In the genomic region with DNA sequence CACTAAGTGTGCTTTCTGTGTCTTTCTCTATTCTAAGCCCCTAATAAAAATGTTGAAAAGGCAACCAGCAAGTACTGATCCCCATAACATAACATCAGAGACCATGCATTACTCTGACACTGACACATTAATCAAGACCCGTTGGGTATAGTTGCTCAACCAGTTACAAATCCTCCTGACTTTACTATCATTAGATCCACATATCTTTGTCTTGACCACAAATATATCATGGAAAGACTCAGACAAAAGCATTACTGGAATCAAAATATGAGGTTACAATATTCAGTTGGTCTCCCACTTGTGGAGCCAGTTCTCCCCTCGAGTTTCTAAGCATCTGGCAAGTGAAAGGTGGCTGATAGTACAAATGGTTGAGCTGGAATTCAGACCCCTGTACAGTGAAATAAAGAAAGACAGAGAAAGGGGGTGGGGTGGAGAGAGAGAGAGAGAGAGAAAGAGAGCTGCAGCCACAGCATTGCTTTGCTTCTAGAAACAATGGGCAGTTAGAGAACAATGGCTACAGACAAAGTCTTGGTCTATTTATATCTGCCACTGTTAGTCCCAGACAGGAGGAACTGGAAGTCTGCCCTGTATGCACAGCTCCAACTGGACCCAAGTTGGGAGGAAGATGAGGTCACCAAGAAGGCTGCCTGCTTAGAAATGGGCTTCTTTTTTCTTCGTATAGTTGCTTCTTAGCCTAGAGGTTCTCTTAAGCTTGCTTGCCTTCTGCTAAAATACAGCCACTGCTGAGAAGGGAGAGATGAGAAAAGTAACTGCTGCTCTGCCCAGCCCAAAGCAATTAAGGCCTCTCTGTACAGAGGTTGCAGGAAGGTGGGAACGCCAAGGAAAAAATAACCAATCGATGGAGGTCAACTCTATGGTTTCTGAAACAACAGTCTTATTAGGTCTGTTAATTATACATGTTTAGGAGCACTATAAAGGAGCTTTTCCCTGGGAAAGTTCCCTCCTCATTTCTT, we compare ENCODE assay signal across 2 cellular contexts.
TF ChIP-seq lines count a peak whose summit lies in the region.

No MANE protein-coding gene starts in this region.

TF ChIP-seq in liver, 16 proteins besides CTCF, POLR2A, EP300 and RAD21:
- TF ChIP-seq, protein P1, sequence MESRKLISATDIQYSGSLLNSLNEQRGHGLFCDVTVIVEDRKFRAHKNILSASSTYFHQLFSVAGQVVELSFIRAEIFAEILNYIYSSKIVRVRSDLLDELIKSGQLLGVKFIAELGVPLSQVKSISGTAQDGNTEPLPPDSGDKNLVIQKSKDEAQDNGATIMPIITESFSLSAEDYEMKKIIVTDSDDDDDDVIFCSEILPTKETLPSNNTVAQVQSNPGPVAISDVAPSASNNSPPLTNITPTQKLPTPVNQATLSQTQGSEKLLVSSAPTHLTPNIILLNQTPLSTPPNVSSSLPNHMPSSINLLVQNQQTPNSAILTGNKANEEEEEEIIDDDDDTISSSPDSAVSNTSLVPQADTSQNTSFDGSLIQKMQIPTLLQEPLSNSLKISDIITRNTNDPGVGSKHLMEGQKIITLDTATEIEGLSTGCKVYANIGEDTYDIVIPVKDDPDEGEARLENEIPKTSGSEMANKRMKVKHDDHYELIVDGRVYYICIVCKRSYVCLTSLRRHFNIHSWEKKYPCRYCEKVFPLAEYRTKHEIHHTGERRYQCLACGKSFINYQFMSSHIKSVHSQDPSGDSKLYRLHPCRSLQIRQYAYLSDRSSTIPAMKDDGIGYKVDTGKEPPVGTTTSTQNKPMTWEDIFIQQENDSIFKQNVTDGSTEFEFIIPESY (IDR thresholded peaks at IDR 0.05) = no peak
- no peak for TF ChIP-seq GABPA (IDR thresholded peaks at IDR 0.05 in 1 of 2, conservative IDR thresholded peaks at IDR 0.05 in 1 of 2)
- TF ChIP-seq, protein P2, sequence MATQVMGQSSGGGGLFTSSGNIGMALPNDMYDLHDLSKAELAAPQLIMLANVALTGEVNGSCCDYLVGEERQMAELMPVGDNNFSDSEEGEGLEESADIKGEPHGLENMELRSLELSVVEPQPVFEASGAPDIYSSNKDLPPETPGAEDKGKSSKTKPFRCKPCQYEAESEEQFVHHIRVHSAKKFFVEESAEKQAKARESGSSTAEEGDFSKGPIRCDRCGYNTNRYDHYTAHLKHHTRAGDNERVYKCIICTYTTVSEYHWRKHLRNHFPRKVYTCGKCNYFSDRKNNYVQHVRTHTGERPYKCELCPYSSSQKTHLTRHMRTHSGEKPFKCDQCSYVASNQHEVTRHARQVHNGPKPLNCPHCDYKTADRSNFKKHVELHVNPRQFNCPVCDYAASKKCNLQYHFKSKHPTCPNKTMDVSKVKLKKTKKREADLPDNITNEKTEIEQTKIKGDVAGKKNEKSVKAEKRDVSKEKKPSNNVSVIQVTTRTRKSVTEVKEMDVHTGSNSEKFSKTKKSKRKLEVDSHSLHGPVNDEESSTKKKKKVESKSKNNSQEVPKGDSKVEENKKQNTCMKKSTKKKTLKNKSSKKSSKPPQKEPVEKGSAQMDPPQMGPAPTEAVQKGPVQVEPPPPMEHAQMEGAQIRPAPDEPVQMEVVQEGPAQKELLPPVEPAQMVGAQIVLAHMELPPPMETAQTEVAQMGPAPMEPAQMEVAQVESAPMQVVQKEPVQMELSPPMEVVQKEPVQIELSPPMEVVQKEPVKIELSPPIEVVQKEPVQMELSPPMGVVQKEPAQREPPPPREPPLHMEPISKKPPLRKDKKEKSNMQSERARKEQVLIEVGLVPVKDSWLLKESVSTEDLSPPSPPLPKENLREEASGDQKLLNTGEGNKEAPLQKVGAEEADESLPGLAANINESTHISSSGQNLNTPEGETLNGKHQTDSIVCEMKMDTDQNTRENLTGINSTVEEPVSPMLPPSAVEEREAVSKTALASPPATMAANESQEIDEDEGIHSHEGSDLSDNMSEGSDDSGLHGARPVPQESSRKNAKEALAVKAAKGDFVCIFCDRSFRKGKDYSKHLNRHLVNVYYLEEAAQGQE (IDR thresholded peaks at IDR 0.05) = no peak
- no peak for TF ChIP-seq HNF4G (IDR thresholded peaks at IDR 0.05)
- TF ChIP-seq SP1 (IDR thresholded peaks at IDR 0.05) = no peak

TF ChIP-seq in HepG2, 621 proteins besides CTCF, POLR2A, EP300 and RAD21 (continued from another document and continues in another):
- TF ChIP-seq, protein P3, sequence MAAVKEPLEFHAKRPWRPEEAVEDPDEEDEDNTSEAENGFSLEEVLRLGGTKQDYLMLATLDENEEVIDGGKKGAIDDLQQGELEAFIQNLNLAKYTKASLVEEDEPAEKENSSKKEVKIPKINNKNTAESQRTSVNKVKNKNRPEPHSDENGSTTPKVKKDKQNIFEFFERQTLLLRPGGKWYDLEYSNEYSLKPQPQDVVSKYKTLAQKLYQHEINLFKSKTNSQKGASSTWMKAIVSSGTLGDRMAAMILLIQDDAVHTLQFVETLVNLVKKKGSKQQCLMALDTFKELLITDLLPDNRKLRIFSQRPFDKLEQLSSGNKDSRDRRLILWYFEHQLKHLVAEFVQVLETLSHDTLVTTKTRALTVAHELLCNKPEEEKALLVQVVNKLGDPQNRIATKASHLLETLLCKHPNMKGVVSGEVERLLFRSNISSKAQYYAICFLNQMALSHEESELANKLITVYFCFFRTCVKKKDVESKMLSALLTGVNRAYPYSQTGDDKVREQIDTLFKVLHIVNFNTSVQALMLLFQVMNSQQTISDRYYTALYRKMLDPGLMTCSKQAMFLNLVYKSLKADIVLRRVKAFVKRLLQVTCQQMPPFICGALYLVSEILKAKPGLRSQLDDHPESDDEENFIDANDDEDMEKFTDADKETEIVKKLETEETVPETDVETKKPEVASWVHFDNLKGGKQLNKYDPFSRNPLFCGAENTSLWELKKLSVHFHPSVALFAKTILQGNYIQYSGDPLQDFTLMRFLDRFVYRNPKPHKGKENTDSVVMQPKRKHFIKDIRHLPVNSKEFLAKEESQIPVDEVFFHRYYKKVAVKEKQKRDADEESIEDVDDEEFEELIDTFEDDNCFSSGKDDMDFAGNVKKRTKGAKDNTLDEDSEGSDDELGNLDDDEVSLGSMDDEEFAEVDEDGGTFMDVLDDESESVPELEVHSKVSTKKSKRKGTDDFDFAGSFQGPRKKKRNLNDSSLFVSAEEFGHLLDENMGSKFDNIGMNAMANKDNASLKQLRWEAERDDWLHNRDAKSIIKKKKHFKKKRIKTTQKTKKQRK (IDR thresholded peaks at IDR 0.05; ENCODE audit: low read length) = no peak
- TF ChIP-seq, protein P4, sequence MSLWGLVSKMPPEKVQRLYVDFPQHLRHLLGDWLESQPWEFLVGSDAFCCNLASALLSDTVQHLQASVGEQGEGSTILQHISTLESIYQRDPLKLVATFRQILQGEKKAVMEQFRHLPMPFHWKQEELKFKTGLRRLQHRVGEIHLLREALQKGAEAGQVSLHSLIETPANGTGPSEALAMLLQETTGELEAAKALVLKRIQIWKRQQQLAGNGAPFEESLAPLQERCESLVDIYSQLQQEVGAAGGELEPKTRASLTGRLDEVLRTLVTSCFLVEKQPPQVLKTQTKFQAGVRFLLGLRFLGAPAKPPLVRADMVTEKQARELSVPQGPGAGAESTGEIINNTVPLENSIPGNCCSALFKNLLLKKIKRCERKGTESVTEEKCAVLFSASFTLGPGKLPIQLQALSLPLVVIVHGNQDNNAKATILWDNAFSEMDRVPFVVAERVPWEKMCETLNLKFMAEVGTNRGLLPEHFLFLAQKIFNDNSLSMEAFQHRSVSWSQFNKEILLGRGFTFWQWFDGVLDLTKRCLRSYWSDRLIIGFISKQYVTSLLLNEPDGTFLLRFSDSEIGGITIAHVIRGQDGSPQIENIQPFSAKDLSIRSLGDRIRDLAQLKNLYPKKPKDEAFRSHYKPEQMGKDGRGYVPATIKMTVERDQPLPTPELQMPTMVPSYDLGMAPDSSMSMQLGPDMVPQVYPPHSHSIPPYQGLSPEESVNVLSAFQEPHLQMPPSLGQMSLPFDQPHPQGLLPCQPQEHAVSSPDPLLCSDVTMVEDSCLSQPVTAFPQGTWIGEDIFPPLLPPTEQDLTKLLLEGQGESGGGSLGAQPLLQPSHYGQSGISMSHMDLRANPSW (CRISPR knock-in tag; IDR thresholded peaks at IDR 0.05; ENCODE audit: borderline replicate concordance) = no peak
- TF ChIP-seq ZBTB7A (CRISPR knock-in tag; IDR thresholded peaks at IDR 0.05) (no peak), ZNF333 (CRISPR knock-in tag; IDR thresholded peaks at IDR 0.05; ENCODE audit: borderline replicate concordance) (no peak), HOXA9 (CRISPR knock-in tag; IDR thresholded peaks at IDR 0.05; ENCODE audit: borderline replicate concordance) (no peak), ELF3 (CRISPR knock-in tag; IDR thresholded peaks at IDR 0.05) (no peak), ZNF225 (CRISPR knock-in tag; IDR thresholded peaks at IDR 0.05) (no peak), ZNF7 (CRISPR knock-in tag; IDR thresholded peaks at IDR 0.05) (no peak)
- TF ChIP-seq, protein P5, sequence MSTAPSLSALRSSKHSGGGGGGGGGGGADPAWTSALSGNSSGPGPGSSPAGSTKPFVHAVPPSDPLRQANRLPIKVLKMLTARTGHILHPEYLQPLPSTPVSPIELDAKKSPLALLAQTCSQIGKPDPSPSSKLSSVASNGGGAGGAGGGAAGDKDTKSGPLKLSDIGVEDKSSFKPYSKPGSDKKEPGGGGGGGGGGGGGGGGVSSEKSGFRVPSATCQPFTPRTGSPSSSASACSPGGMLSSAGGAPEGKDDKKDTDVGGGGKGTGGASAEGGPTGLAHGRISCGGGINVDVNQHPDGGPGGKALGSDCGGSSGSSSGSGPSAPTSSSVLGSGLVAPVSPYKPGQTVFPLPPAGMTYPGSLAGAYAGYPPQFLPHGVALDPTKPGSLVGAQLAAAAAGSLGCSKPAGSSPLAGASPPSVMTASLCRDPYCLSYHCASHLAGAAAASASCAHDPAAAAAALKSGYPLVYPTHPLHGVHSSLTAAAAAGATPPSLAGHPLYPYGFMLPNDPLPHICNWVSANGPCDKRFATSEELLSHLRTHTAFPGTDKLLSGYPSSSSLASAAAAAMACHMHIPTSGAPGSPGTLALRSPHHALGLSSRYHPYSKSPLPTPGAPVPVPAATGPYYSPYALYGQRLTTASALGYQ (CRISPR knock-in tag; IDR thresholded peaks at IDR 0.05) = no peak
- TF ChIP-seq, protein P6, sequence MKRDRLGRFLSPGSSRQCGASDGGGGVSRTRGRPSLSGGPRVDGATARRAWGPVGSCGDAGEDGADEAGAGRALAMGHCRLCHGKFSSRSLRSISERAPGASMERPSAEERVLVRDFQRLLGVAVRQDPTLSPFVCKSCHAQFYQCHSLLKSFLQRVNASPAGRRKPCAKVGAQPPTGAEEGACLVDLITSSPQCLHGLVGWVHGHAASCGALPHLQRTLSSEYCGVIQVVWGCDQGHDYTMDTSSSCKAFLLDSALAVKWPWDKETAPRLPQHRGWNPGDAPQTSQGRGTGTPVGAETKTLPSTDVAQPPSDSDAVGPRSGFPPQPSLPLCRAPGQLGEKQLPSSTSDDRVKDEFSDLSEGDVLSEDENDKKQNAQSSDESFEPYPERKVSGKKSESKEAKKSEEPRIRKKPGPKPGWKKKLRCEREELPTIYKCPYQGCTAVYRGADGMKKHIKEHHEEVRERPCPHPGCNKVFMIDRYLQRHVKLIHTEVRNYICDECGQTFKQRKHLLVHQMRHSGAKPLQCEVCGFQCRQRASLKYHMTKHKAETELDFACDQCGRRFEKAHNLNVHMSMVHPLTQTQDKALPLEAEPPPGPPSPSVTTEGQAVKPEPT (CRISPR knock-in tag; IDR thresholded peaks at IDR 0.05; ENCODE audit: low read depth) = no peak
- TF ChIP-seq, protein P7, sequence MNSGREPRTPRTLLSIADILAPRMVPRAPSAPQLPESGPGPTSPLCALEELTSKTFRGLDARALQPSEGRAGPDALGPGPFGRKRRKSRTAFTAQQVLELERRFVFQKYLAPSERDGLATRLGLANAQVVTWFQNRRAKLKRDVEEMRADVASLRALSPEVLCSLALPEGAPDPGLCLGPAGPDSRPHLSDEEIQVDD (CRISPR knock-in tag; IDR thresholded peaks at IDR 0.05; ENCODE audit: borderline replicate concordance) = no peak
- TF ChIP-seq, protein P8, sequence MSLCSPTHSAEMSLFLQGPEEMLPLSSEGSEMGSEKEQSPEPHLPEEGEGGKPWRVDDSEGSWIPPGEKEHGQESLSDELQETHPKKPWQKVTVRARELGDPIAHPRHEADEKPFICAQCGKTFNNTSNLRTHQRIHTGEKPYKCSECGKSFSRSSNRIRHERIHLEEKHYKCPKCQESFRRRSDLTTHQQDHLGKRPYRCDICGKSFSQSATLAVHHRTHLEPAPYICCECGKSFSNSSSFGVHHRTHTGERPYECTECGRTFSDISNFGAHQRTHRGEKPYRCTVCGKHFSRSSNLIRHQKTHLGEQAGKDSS (CRISPR knock-in tag; IDR thresholded peaks at IDR 0.05; ENCODE audit: borderline replicate concordance, low read depth) = no peak
- TF ChIP-seq, protein P9, sequence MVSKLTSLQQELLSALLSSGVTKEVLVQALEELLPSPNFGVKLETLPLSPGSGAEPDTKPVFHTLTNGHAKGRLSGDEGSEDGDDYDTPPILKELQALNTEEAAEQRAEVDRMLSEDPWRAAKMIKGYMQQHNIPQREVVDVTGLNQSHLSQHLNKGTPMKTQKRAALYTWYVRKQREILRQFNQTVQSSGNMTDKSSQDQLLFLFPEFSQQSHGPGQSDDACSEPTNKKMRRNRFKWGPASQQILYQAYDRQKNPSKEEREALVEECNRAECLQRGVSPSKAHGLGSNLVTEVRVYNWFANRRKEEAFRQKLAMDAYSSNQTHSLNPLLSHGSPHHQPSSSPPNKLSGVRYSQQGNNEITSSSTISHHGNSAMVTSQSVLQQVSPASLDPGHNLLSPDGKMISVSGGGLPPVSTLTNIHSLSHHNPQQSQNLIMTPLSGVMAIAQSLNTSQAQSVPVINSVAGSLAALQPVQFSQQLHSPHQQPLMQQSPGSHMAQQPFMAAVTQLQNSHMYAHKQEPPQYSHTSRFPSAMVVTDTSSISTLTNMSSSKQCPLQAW (CRISPR knock-in tag; IDR thresholded peaks at IDR 0.05) = no peak
- TF ChIP-seq, protein P10, sequence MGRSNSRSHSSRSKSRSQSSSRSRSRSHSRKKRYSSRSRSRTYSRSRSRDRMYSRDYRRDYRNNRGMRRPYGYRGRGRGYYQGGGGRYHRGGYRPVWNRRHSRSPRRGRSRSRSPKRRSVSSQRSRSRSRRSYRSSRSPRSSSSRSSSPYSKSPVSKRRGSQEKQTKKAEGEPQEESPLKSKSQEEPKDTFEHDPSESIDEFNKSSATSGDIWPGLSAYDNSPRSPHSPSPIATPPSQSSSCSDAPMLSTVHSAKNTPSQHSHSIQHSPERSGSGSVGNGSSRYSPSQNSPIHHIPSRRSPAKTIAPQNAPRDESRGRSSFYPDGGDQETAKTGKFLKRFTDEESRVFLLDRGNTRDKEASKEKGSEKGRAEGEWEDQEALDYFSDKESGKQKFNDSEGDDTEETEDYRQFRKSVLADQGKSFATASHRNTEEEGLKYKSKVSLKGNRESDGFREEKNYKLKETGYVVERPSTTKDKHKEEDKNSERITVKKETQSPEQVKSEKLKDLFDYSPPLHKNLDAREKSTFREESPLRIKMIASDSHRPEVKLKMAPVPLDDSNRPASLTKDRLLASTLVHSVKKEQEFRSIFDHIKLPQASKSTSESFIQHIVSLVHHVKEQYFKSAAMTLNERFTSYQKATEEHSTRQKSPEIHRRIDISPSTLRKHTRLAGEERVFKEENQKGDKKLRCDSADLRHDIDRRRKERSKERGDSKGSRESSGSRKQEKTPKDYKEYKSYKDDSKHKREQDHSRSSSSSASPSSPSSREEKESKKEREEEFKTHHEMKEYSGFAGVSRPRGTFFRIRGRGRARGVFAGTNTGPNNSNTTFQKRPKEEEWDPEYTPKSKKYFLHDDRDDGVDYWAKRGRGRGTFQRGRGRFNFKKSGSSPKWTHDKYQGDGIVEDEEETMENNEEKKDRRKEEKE (IDR thresholded peaks at IDR 0.05) = no peak
